ENCODE assay signal across 15 cellular contexts in genomic region chr16:86924537-86924936, GRCh38.
DNase-seq lines count a peak whose midpoint lies in the region; ATAC-seq and TF ChIP-seq lines count a peak whose summit lies in the region.
"Had no signal": no experiment of that assay in that cellular context is flagged by ENCODE, and none has a peak within 500 bp of the region (broad histone marks: within the 10 kb centered on the region; RNA-seq: fewer than 3 reads in every experiment).

No MANE protein-coding gene starts in this region.

- H3K9me3 ChIP-seq in adipocyte (ENCODE audit: control insufficient read depth, low read length): peaks cover 33% of the 10 kb centered on the region
- H3K9me3 ChIP-seq: lower lobe of right lung had no signal

- peaks cover 22% of the 10 kb centered on the region for H3K4me1 ChIP-seq in adipocyte (ENCODE audit: control insufficient read depth, insufficient read depth, low read length)
- H3K4me1 ChIP-seq: Caco-2 had no signal

- ATAC-seq in HG03378 (IDR thresholded peaks at IDR 0.05; ENCODE audit: unreplicated experiment) (no peak), HG03469 (IDR thresholded peaks at IDR 0.05; ENCODE audit: unreplicated experiment) (no peak)
- ATAC-seq: HCT116; lower lobe of right lung; stimulated activated naive CD8-positive, alpha-beta T cell treated with anti-CD3 and anti-CD28 coated beads, Interleukin-15, amount 100 ng/mL, for 72 hours had no signal

- peak; percentile 86 for DNase-seq in HCEC 1CT
- peak; percentile 54 for DNase-seq in adipocyte (ENCODE audit: low read depth)
- DNase-seq in fibroblast of the aortic adventitia (ENCODE audit: low read depth): peak; percentile 91
- DNase-seq in stromal cell of bone marrow (ENCODE audit: low read depth): peak; percentile 46
- DNase-seq in GM20000 (ENCODE audit: low spot score): no peak
- DNase-seq: activated gamma-delta T cell treated with Interleukin-2 at 50 U/mL for 16 hours; Caco-2; lower lobe of right lung; MV-4-11; Right ventricle myocardium superior; sigmoid colon; stimulated activated naive CD8-positive, alpha-beta T cell treated with anti-CD3 and anti-CD28 coated beads, Interleukin-15, amount 100 ng/mL, for 72 hours had no signal

- H3K27me3 ChIP-seq in adipocyte (replicated peaks; ENCODE audit: control insufficient read depth, insufficient read depth, low read length): peaks cover 14% of the 10 kb centered on the region

- H3K4me3 ChIP-seq in adipocyte (ENCODE audit: low read length) (no peak overlapping the region), fibroblast of the aortic adventitia (ENCODE audit: low read depth, low read length) (no peak overlapping the region)
- H3K4me3 ChIP-seq: lower lobe of right lung, sigmoid colon had no signal

- no peak for TF ChIP-seq CTCF in fibroblast of the aortic adventitia (IDR thresholded peaks at IDR 0.05; ENCODE audit: insufficient read depth, low read length)
- TF ChIP-seq CTCF in GM20000 (IDR thresholded peaks at IDR 0.05; ENCODE audit: extremely low read depth, missing control alignments): no peak

- H3K36me3 ChIP-seq in adipocyte (ENCODE audit: control insufficient read depth, insufficient read depth, low read length, severe bottlenecking): no peaks in the 10 kb centered on the region
- H3K36me3 ChIP-seq: lower lobe of right lung, sigmoid colon had no signal

- H3K9ac ChIP-seq in adipocyte (ENCODE audit: low read length): no peak overlapping the region
